Comparison of ENCODE assay signal across 9 cellular contexts in genomic region chr16:81600275-81600674, GRCh38.
DNase-seq lines count a peak whose midpoint lies in the region; ATAC-seq and TF ChIP-seq lines count a peak whose summit lies in the region.
"Had no signal": no experiment of that assay in that cellular context is flagged by ENCODE, and none has a peak within 500 bp of the region (broad histone marks: within the 10 kb centered on the region; RNA-seq: fewer than 3 reads in every experiment).

No MANE protein-coding gene starts in this region.

- TF ChIP-seq CTCF in coronary artery (IDR thresholded peaks at IDR 0.05), result no peak
- no peak for TF ChIP-seq CTCF in lower lobe of right lung (IDR thresholded peaks at IDR 0.05)

- H3K9me3 ChIP-seq in lower lobe of right lung (no peaks in the 10 kb centered on the region), aorta (ENCODE audit: control insufficient read depth, low read length) (no peaks in the 10 kb centered on the region)

- H3K4me1 ChIP-seq in lower lobe of right lung (peaks cover 9% of the 10 kb centered on the region), aorta (ENCODE audit: control insufficient read depth in 1 of 2, insufficient read depth in 2 of 2, low read length in 2 of 2) (no peaks in the 10 kb centered on the region)

- H3K36me3 ChIP-seq in lower lobe of right lung (no peaks in the 10 kb centered on the region), aorta (ENCODE audit: control insufficient read depth in 1 of 2, insufficient read depth in 2 of 2, low read length in 1 of 2) (no peaks in the 10 kb centered on the region)

- peak overlapping the region; percentile 45 for H3K4me3 ChIP-seq in coronary artery
- no peak overlapping the region for H3K4me3 ChIP-seq in lower lobe of right lung
- no peak overlapping the region for H3K4me3 ChIP-seq in aorta (ENCODE audit: low read length in 2 of 2)

- no peaks in the 10 kb centered on the region for H3K27me3 ChIP-seq in lower lobe of right lung (ENCODE audit: low read depth)
- no peaks in the 10 kb centered on the region for H3K27me3 ChIP-seq in aorta (ENCODE audit: control insufficient read depth in 1 of 2, insufficient read depth in 2 of 2, low read length in 1 of 2)

- WGBS in aorta, 2 donors, result 35 to 47% methylated on average over 5 of the region's 5 CpGs

- DNase-seq in AG08396 (ENCODE audit: low spot score) (peak; percentile 67), LoVo (ENCODE audit: low spot score) (peak; percentile 34), coronary artery (ENCODE audit: low spot score) (no peak), lower lobe of right lung (no peak), aorta (no peak)
- DNase-seq in stimulated activated CD4-positive, alpha-beta T cell treated with anti-CD3 and anti-CD28 coated beads, Interleukin-4, amount 100 ng/mL, for 1 hour, result no peak
- DNase-seq: activated effector memory CD4-positive, alpha-beta T cell treated with anti-CD3 and anti-CD28 coated beads, Interleukin-2, amount 50 U/mL, for 16 hours had no signal

- ATAC-seq in lower lobe of right lung, result peak; percentile 35 to 68
- no peak for ATAC-seq in HG03135 (IDR thresholded peaks at IDR 0.05; ENCODE audit: unreplicated experiment)
- ATAC-seq in aorta (ENCODE audit: low FRiP score), result no peak
- no peak for ATAC-seq in HG02763 (IDR thresholded peaks at IDR 0.05; ENCODE audit: unreplicated experiment)

- H3K27ac ChIP-seq in coronary artery, result peak overlapping the region; percentile 53 to 72
- peak overlapping the region; percentile 11 for H3K27ac ChIP-seq in lower lobe of right lung
- no peak overlapping the region for H3K27ac ChIP-seq in aorta (ENCODE audit: low read depth in 1 of 2, low read length in 2 of 2)

- intact Hi-C loops in lower lobe of right lung (cut with DNase I) (no loop called here), aorta (cut with DNase I) (no loop called here)

Comparison
In these comparisons a context has a peak if more than half of its experiments do, and no peak if none do; other contexts are left out.
1. DNase-seq: peak in AG08396 (single experiment) and LoVo (single experiment); none in coronary artery (single experiment), lower lobe of right lung (single experiment), aorta (0 of 2) and stimulated activated CD4-positive, alpha-beta T cell treated with anti-CD3 and anti-CD28 coated beads, Interleukin-4, amount 100 ng/mL, for 1 hour (single experiment).
2. H3K27ac ChIP-seq: peak in coronary artery (2 of 2) and lower lobe of right lung (single experiment); none in aorta (0 of 2).
3. ATAC-seq: peak in lower lobe of right lung (2 of 2); none in HG03135 (single experiment), aorta (single experiment) and HG02763 (single experiment).